In genomic region chr14:31037709-31038221, GRCh38 we compare ENCODE assay signal across 1 cellular context.
TF ChIP-seq lines count a peak whose summit lies in the region.

No MANE protein-coding gene starts in this region.

TF ChIP-seq in IMR-90, 13 proteins besides CTCF, POLR2A, EP300 and RAD21 (continued from another document):
- TF ChIP-seq FOS (IDR thresholded peaks at IDR 0.05; ENCODE audit: low read depth, low read length), result no peak
